ENCODE assay signal across 1 cellular context in genomic region chr17:74853048-74853397, GRCh38.
TF ChIP-seq lines count a peak whose summit lies in the region.

No MANE protein-coding gene starts in this region.

TF ChIP-seq in H1, 55 proteins besides CTCF, POLR2A, EP300 and RAD21:
- TF ChIP-seq TCF12 (IDR thresholded peaks at IDR 0.05; ENCODE audit: low read depth, low read length) (no peak), CTBP2 (IDR thresholded peaks at IDR 0.05; ENCODE audit: borderline replicate concordance, insufficient read depth, insufficient read length, low read length) (no peak), KDM4A (IDR thresholded peaks at IDR 0.05; ENCODE audit: low read depth, low read length, severe bottlenecking) (no peak), TAF7 (optimal IDR thresholded peaks at IDR 0.05; ENCODE audit: borderline replicate concordance, low read depth, low read length) (no peak), SAP30 (IDR thresholded peaks at IDR 0.05; ENCODE audit: insufficient read depth, insufficient replicate concordance, low read length) (no peak), RBBP5 (IDR thresholded peaks at IDR 0.05; ENCODE audit: borderline replicate concordance, low read depth, low read length) (no peak), ASH2L (IDR thresholded peaks at IDR 0.05; ENCODE audit: low read length) (no peak), CBX8 (IDR thresholded peaks at IDR 0.05; ENCODE audit: borderline replicate concordance, low read depth, low read length) (no peak), TAF1 (IDR thresholded peaks at IDR 0.05; ENCODE audit: low read depth, low read length) (no peak), NANOG (IDR thresholded peaks at IDR 0.05; ENCODE audit: insufficient read depth, low read depth, low read length, poor library complexity, severe bottlenecking) (no peak), GABPA (IDR thresholded peaks at IDR 0.05; ENCODE audit: borderline replicate concordance, insufficient read depth, low read length) (no peak), HDAC6 (IDR thresholded peaks at IDR 0.05; ENCODE audit: low read depth, low read length) (no peak), SIN3A (conservative IDR thresholded peaks at IDR 0.05 in 1 of 2, IDR thresholded peaks at IDR 0.05 in 1 of 2; ENCODE audit: low read depth in 1 of 2, low read length in 2 of 2) (no peak), RNF2 (IDR thresholded peaks at IDR 0.05; ENCODE audit: borderline replicate concordance, low read depth, low read length, missing control alignments, poor library complexity, severe bottlenecking) (no peak), CHD7 (IDR thresholded peaks at IDR 0.05; ENCODE audit: insufficient replicate concordance, low read length) (no peak), ZNF274 (IDR thresholded peaks at IDR 0.05; ENCODE audit: borderline replicate concordance, extremely low read depth, low read length) (no peak), SUZ12 (IDR thresholded peaks at IDR 0.05; ENCODE audit: low read length) (no peak), CHD2 (IDR thresholded peaks at IDR 0.05; ENCODE audit: low read length) (no peak), POU5F1 (IDR thresholded peaks at IDR 0.05; ENCODE audit: low read depth, low read length) (no peak)
TF ChIP-seq in H1: peak in this region for 0.
